9 cellular contexts compared by ENCODE assay signal in the genomic region with DNA sequence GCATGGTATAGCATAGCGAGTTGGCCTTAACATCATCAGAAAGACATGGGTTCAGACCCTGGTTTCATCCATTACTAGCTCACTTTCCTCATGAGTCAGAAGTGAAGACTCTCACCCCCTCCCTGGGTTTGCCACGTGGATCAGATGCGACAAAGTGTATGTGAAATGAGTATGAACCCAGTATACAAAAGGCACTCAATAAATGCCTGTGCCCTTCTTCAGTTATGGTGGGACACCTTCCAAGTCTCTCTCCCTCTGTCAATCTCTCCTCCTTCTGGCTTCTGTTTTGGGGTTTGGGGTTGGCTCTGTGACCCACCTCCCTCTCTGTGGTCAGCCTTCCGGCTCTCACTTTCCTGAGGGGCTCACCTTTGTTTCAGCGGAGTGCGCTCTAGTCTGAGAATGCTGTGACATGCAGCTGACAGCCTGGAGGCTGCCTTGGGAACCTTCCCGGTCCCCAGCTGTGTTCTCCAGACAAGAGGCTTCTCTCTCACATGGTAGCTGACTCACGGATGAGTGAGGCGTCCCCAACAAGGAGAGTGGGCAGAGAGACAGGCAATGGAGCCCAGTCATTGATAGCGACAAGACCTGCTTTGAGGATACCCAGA.
DNase-seq lines count a peak whose midpoint lies in the region; ATAC-seq and TF ChIP-seq lines count a peak whose summit lies in the region.
"Had no signal": no experiment of that assay in that cellular context is flagged by ENCODE, and none has a peak within 500 bp of the region (broad histone marks: within the 10 kb centered on the region; RNA-seq: fewer than 3 reads in every experiment).

No MANE protein-coding gene starts in this region.

- no peaks in the 10 kb centered on the region for H3K9me3 ChIP-seq in left ventricle myocardium inferior (replicated peaks)

- H3K36me3 ChIP-seq in left ventricle myocardium inferior: no peaks in the 10 kb centered on the region

- H3K4me3 Mint-ChIP-seq in activated T-helper 2 cell treated with anti-CD3 and anti-CD28 coated beads, Interferon-gamma antibody, Interleukin-2, Interleukin-4, amounts not matched to agents 10 μg/mL and 5 μg/mL and 100 μg/mL, durations not matched to agents 14 hours and 24 hours and 36 hours (ENCODE audit: low read depth): peak overlapping the region; percentile 60
- no peak overlapping the region for H3K4me3 Mint-ChIP-seq in progenitor cell of endocrine pancreas (ENCODE audit: low read depth)
- H3K4me3 Mint-ChIP-seq: CD14-positive monocyte had no signal

- peak; percentile 67 for ATAC-seq in left ventricle myocardium superior
- ATAC-seq in GM21381 (IDR thresholded peaks at IDR 0.05; ENCODE audit: unreplicated experiment): no peak

- H3K4me3 ChIP-seq in left ventricle myocardium inferior (no peak overlapping the region), lower leg skin (ENCODE audit: low read depth, poor library complexity, severe bottlenecking) (no peak overlapping the region)

- H3K36me3 Mint-ChIP-seq in activated T-helper 2 cell treated with anti-CD3 and anti-CD28 coated beads, Interferon-gamma antibody, Interleukin-2, Interleukin-4, amounts not matched to agents 10 μg/mL and 5 μg/mL and 100 μg/mL, durations not matched to agents 14 hours and 24 hours and 36 hours (ENCODE audit: low read depth): peaks cover 24% of the 10 kb centered on the region
- no peaks in the 10 kb centered on the region for H3K36me3 Mint-ChIP-seq in progenitor cell of endocrine pancreas (ENCODE audit: insufficient read depth)

- H3K27ac ChIP-seq in left ventricle myocardium inferior (replicated peaks): no peak overlapping the region

- no peaks in the 10 kb centered on the region for H3K4me1 ChIP-seq in left ventricle myocardium inferior

- 37 to 50% methylated on average over 10 of the region's 10 CpGs for whole genome bisulfite sequencing in lower leg skin, 2 donors

- no peaks in the 10 kb centered on the region for H3K27me3 ChIP-seq in left ventricle myocardium inferior (ENCODE audit: low read depth)

- intact Hi-C loops in left ventricle myocardium superior (cut with micrococcal nuclease): no loop called here
- intact Hi-C loops in left ventricle myocardium inferior (cut with micrococcal nuclease): no loop called here
- intact Hi-C loops in activated T-helper 2 cell treated with anti-CD3 and anti-CD28 coated beads, Interferon-gamma antibody, Interleukin-2, Interleukin-4, amounts not matched to agents 10 μg/mL and 5 μg/mL and 100 μg/mL, durations not matched to agents 14 hours and 24 hours and 36 hours (cut with micrococcal nuclease): loop anchor here (1.0 to 2.0 kb wide), 2 partner anchors 21 to 65 kb away; no protein-coding TSS in a partner anchor
- intact Hi-C loops in lower leg skin (cut with DNase I; ENCODE audit: low total_unique reads): no loop called here

- H3K9me3 Mint-ChIP-seq in activated T-helper 2 cell treated with anti-CD3 and anti-CD28 coated beads, Interferon-gamma antibody, Interleukin-2, Interleukin-4, amounts not matched to agents 10 μg/mL and 5 μg/mL and 100 μg/mL, durations not matched to agents 14 hours and 24 hours and 36 hours: no peaks in the 10 kb centered on the region
- H3K9me3 Mint-ChIP-seq in progenitor cell of endocrine pancreas (ENCODE audit: low read depth): no peaks in the 10 kb centered on the region
- H3K9me3 Mint-ChIP-seq: CD14-positive monocyte had no signal

- H3K27me3 Mint-ChIP-seq in activated T-helper 2 cell treated with anti-CD3 and anti-CD28 coated beads, Interferon-gamma antibody, Interleukin-2, Interleukin-4, amounts not matched to agents 10 μg/mL and 5 μg/mL and 100 μg/mL, durations not matched to agents 14 hours and 24 hours and 36 hours (ENCODE audit: low read depth): no peaks in the 10 kb centered on the region
- H3K27me3 Mint-ChIP-seq in progenitor cell of endocrine pancreas: peaks cover 14% of the 10 kb centered on the region

- TF ChIP-seq CTCF in left ventricle myocardium inferior (IDR thresholded peaks at IDR 0.05; ENCODE audit: borderline replicate concordance) (no peak), lower leg skin (IDR thresholded peaks at IDR 0.05) (no peak), progenitor cell of endocrine pancreas (IDR thresholded peaks at IDR 0.05; ENCODE audit: unreplicated experiment) (no peak)

- no peak for TF ChIP-seq POLR2A in lower leg skin (IDR thresholded peaks at IDR 0.05)

- H3K27ac Mint-ChIP-seq in activated T-helper 2 cell treated with anti-CD3 and anti-CD28 coated beads, Interferon-gamma antibody, Interleukin-2, Interleukin-4, amounts not matched to agents 10 μg/mL and 5 μg/mL and 100 μg/mL, durations not matched to agents 14 hours and 24 hours and 36 hours: no peak overlapping the region
- H3K27ac Mint-ChIP-seq in progenitor cell of endocrine pancreas: no peak overlapping the region

- DNase-seq in left ventricle myocardium superior (no peak), left ventricle myocardium inferior (no peak), lower leg skin (ENCODE audit: low spot score in 2 of 2) (peak; percentile 43 to 82), NCI-H2081 treated with DMSO at 0.1 percent for 48 hours (lab: John Stamatoyannopoulos, UW) (no peak), HUDEP-2 (lab: John Stamatoyannopoulos, UW; ENCODE audit: unreplicated experiment in 76 of 76) (no peak), progenitor cell of endocrine pancreas (ENCODE audit: low spot score, unreplicated experiment) (no peak)
- no peak for DNase-seq in activated T-helper 2 cell treated with anti-CD3 and anti-CD28 coated beads, Interferon-gamma antibody, Interleukin-2, Interleukin-4, amounts not matched to agents 10 μg/mL and 5 μg/mL and 100 μg/mL, durations not matched to agents 14 hours and 24 hours and 36 hours (ENCODE audit: low spot score)

- peaks cover 46% of the 10 kb centered on the region for H3K4me1 Mint-ChIP-seq in activated T-helper 2 cell treated with anti-CD3 and anti-CD28 coated beads, Interferon-gamma antibody, Interleukin-2, Interleukin-4, amounts not matched to agents 10 μg/mL and 5 μg/mL and 100 μg/mL, durations not matched to agents 14 hours and 24 hours and 36 hours (ENCODE audit: low read depth)
- no peaks in the 10 kb centered on the region for H3K4me1 Mint-ChIP-seq in progenitor cell of endocrine pancreas (ENCODE audit: low read depth)

Comparison
In these comparisons a context has a peak if more than half of its experiments do, and no peak if none do; other contexts are left out.
1. DNase-seq: peak in lower leg skin (2 of 2); none in left ventricle myocardium superior (single experiment), left ventricle myocardium inferior (single experiment), activated T-helper 2 cell treated with anti-CD3 and anti-CD28 coated beads, Interferon-gamma antibody, Interleukin-2, Interleukin-4, amounts not matched to agents 10 μg/mL and 5 μg/mL and 100 μg/mL, durations not matched to agents 14 hours and 24 hours and 36 hours (single experiment), NCI-H2081 treated with DMSO at 0.1 percent for 48 hours (single experiment), HUDEP-2 (0 of 76) and progenitor cell of endocrine pancreas (single experiment).